7 cellular contexts compared by ENCODE assay signal in genomic region chr20:22851679-22852346, GRCh38.
DNase-seq lines count a peak whose midpoint lies in the region; TF ChIP-seq lines count a peak whose summit lies in the region.
"Not testable (repeated sequence)": the region's sequence is repeated elsewhere in the genome, so short reads cannot be mapped to it uniquely, and the experiment has no call there.

No MANE protein-coding gene starts in this region.

- H3F3A ChIP-seq in OCI-LY1 (ENCODE audit: insufficient read depth, low read length): not testable (repeated sequence)

- no CpG with 5 or more reads among the region's 3 CpGs for WGBS in iPS DF 6.9 (ENCODE audit: insufficient coverage, insufficient read length)

- H3K4me3 ChIP-seq in Jurkat, Clone E6-1 (ENCODE audit: low read length); OCI-LY1 (ENCODE audit: low read depth, low read length, poor library complexity, severe bottlenecking); iPS DF 6.9 (ENCODE audit: low read length); osteoblast (ENCODE audit: insufficient read depth, low read length): not testable (repeated sequence)

- H3K9me3 Mint-ChIP-seq in activated naive CD4-positive, alpha-beta T cell treated with anti-CD3 and anti-CD28 coated beads, Interleukin-2, amount 10 ng/mL, durations not matched to agents 7 days and 5 days: not testable (repeated sequence)

- H3K27me3 ChIP-seq in OCI-LY1 (ENCODE audit: insufficient read depth, low read length); iPS DF 6.9 (ENCODE audit: control insufficient read depth, insufficient read depth, low read length); osteoblast (ENCODE audit: insufficient read depth, low read length): not testable (repeated sequence)

- not testable (repeated sequence) for H2AFZ ChIP-seq in OCI-LY1 (ENCODE audit: low read length); osteoblast (ENCODE audit: low read length)

- H3K36me3 ChIP-seq in OCI-LY1 (ENCODE audit: insufficient read depth, low read length); iPS DF 6.9 (ENCODE audit: control insufficient read depth, insufficient read depth, low read length); osteoblast (ENCODE audit: insufficient read depth, low read length): not testable (repeated sequence)

- H3K79me2 ChIP-seq in OCI-LY1 (ENCODE audit: insufficient read depth, low read length); osteoblast (ENCODE audit: insufficient read depth, low read length): not testable (repeated sequence)

- not testable (repeated sequence) for H3K27me3 Mint-ChIP-seq in activated naive CD4-positive, alpha-beta T cell treated with anti-CD3 and anti-CD28 coated beads, Interleukin-2, amount 10 ng/mL, durations not matched to agents 7 days and 5 days

- not testable (repeated sequence) for H3K9ac ChIP-seq in OCI-LY1 (ENCODE audit: low read length)

- not testable (repeated sequence) for H3K4me1 Mint-ChIP-seq in activated naive CD4-positive, alpha-beta T cell treated with anti-CD3 and anti-CD28 coated beads, Interleukin-2, amount 10 ng/mL, durations not matched to agents 7 days and 5 days

- not testable (repeated sequence) for H3K27ac ChIP-seq in OCI-LY1 (ENCODE audit: low read depth, low read length, poor library complexity, severe bottlenecking); epithelial cell of prostate; iPS DF 6.9 (ENCODE audit: low read length); osteoblast (ENCODE audit: low read depth, low read length)

- H4K20me1 ChIP-seq in OCI-LY1 (ENCODE audit: insufficient read depth, low read length); osteoblast (ENCODE audit: insufficient read depth, low read length): not testable (repeated sequence)

- peak; percentile 1; the same call in 1 of the 2 replicates for TF ChIP-seq CTCF in OCI-LY1 (IDR thresholded peaks at IDR 0.05; ENCODE audit: low read length)
- TF ChIP-seq CTCF in osteoblast (IDR thresholded peaks at IDR 0.05; ENCODE audit: extremely low read depth, low read depth, low read length): peak; percentile 53

- CTCF ChIA-PET in activated naive CD4-positive, alpha-beta T cell treated with anti-CD3 and anti-CD28 coated beads, Interleukin-2, amount 10 ng/mL, durations not matched to agents 7 days and 5 days (lab: Charles Lee): not testable (repeated sequence)

- not testable (repeated sequence) for H3K4me3 Mint-ChIP-seq in activated naive CD4-positive, alpha-beta T cell treated with anti-CD3 and anti-CD28 coated beads, Interleukin-2, amount 10 ng/mL, durations not matched to agents 7 days and 5 days

- not testable (repeated sequence) for H3K4me1 ChIP-seq in OCI-LY1 (ENCODE audit: insufficient read depth, low read length, severe bottlenecking); iPS DF 6.9 (ENCODE audit: control insufficient read depth, insufficient read depth, low read length); osteoblast (ENCODE audit: insufficient read depth, low read length)

- H3K27ac Mint-ChIP-seq in activated naive CD4-positive, alpha-beta T cell treated with anti-CD3 and anti-CD28 coated beads, Interleukin-2, amount 10 ng/mL, durations not matched to agents 7 days and 5 days: not testable (repeated sequence)

- H3K9me2 ChIP-seq in OCI-LY1 (ENCODE audit: low read depth, low read length): not testable (repeated sequence)

- not testable (repeated sequence) for H3K4me2 ChIP-seq in OCI-LY1 (ENCODE audit: low read length); osteoblast (ENCODE audit: insufficient read depth, low read length)

- H3K36me3 Mint-ChIP-seq in activated naive CD4-positive, alpha-beta T cell treated with anti-CD3 and anti-CD28 coated beads, Interleukin-2, amount 10 ng/mL, durations not matched to agents 7 days and 5 days: not testable (repeated sequence)

- not testable (repeated sequence) for H3K9me3 ChIP-seq in OCI-LY1 (ENCODE audit: low read length); iPS DF 6.9 (ENCODE audit: control insufficient read depth, insufficient read depth, low read length); osteoblast (ENCODE audit: low read depth, low read length)

- peak; percentile 28 for DNase-seq in ELR (ENCODE audit: low read depth)
- peak; percentile 39 for DNase-seq in Jurkat, Clone E6-1 (ENCODE audit: low read depth, low spot score)
- peak; percentile 21 for DNase-seq in activated naive CD4-positive, alpha-beta T cell treated with anti-CD3 and anti-CD28 coated beads, Interleukin-2, amount 10 ng/mL, durations not matched to agents 7 days and 5 days
- DNase-seq in epithelial cell of prostate (ENCODE audit: low read depth, low spot score): peak; percentile 49
- DNase-seq in iPS DF 6.9 (ENCODE audit: low read depth, low spot score): peak; percentile 22
- DNase-seq in osteoblast (ENCODE audit: insufficient read length, low spot score, missing footprints): not testable (repeated sequence)
